Comparison of ENCODE assay signal across 8 cellular contexts in genomic region chr15:93997071-93997658, GRCh38.
DNase-seq lines count a peak whose midpoint lies in the region; ATAC-seq and TF ChIP-seq lines count a peak whose summit lies in the region.
"Had no signal": no experiment of that assay in that cellular context is flagged by ENCODE, and none has a peak within 500 bp of the region (broad histone marks: within the 10 kb centered on the region; RNA-seq: fewer than 3 reads in every experiment).

No MANE protein-coding gene starts in this region.

- H3K4me1 Mint-ChIP-seq in activated T-cell treated with anti-CD3 and anti-CD28 coated beads, Interleukin-2, amount 50 U/mL, for 24 hours (ENCODE audit: low read depth) = no peaks in the 10 kb centered on the region
- H3K4me1 Mint-ChIP-seq: naive thymus-derived CD8-positive, alpha-beta T cell had no signal

- no peak overlapping the region for H3K27ac Mint-ChIP-seq in activated T-cell treated with anti-CD3 and anti-CD28 coated beads, Interleukin-2, amount 50 U/mL, for 24 hours
- H3K27ac Mint-ChIP-seq: naive thymus-derived CD8-positive, alpha-beta T cell had no signal

- no peaks in the 10 kb centered on the region for H3K9me2 ChIP-seq in Loucy (replicated peaks; ENCODE audit: low read depth, low read length)

- H3K4me1 ChIP-seq in Loucy (ENCODE audit: insufficient read depth, low read length, poor library complexity, severe bottlenecking) (no peaks in the 10 kb centered on the region), parathyroid adenoma (no peaks in the 10 kb centered on the region)

- TF ChIP-seq CTCF in GM10266 (IDR thresholded peaks at IDR 0.05; ENCODE audit: control insufficient read depth, insufficient read depth, low read depth, missing control alignments) (peak; percentile 56), Loucy (conservative IDR thresholded peaks at IDR 0.05; ENCODE audit: low read length) (peak; percentile 80), choroid plexus epithelial cell (conservative IDR thresholded peaks at IDR 0.05; ENCODE audit: low read depth, low read length) (peak; percentile 76), parathyroid adenoma (IDR thresholded peaks at IDR 0.05) (peak; percentile 34)

- H3K36me3 Mint-ChIP-seq in activated T-cell treated with anti-CD3 and anti-CD28 coated beads, Interleukin-2, amount 50 U/mL, for 24 hours (ENCODE audit: low read depth) = no peaks in the 10 kb centered on the region
- H3K36me3 Mint-ChIP-seq: naive thymus-derived CD8-positive, alpha-beta T cell had no signal

- no peaks in the 10 kb centered on the region for H3K27me3 Mint-ChIP-seq in activated T-cell treated with anti-CD3 and anti-CD28 coated beads, Interleukin-2, amount 50 U/mL, for 24 hours

- H3K4me3 ChIP-seq in Loucy (ENCODE audit: low read length, poor library complexity, severe bottlenecking) = no peak overlapping the region
- no peak overlapping the region for H3K4me3 ChIP-seq in choroid plexus epithelial cell (ENCODE audit: low read depth, low read length)
- no peak overlapping the region for H3K4me3 ChIP-seq in parathyroid adenoma (ENCODE audit: low read depth, low read length)

- ATAC-seq in HG03135 (IDR thresholded peaks at IDR 0.05; ENCODE audit: unreplicated experiment) = no peak
- ATAC-seq: naive thymus-derived CD8-positive, alpha-beta T cell had no signal

- H2AFZ ChIP-seq in Loucy (ENCODE audit: low read length) = no peak overlapping the region
- no peak overlapping the region for H2AFZ ChIP-seq in parathyroid adenoma

- no peaks in the 10 kb centered on the region for H3K27me3 ChIP-seq in Loucy (ENCODE audit: insufficient read depth, low read length, poor library complexity, severe bottlenecking)
- no peaks in the 10 kb centered on the region for H3K27me3 ChIP-seq in parathyroid adenoma (ENCODE audit: control insufficient read depth, insufficient read depth, low read length)

- H4K20me1 ChIP-seq in Loucy (ENCODE audit: insufficient read depth, low read length, poor library complexity, severe bottlenecking) = no peaks in the 10 kb centered on the region

- no peaks in the 10 kb centered on the region for H3F3A ChIP-seq in Loucy (ENCODE audit: low read depth)

- no peak overlapping the region for H3K4me3 Mint-ChIP-seq in activated T-cell treated with anti-CD3 and anti-CD28 coated beads, Interleukin-2, amount 50 U/mL, for 24 hours
- H3K4me3 Mint-ChIP-seq: naive thymus-derived CD8-positive, alpha-beta T cell had no signal

- H3K36me3 ChIP-seq in Loucy (ENCODE audit: insufficient read depth, low read length) (no peaks in the 10 kb centered on the region), parathyroid adenoma (ENCODE audit: control insufficient read depth, insufficient read depth, low read length) (no peaks in the 10 kb centered on the region)

- no peaks in the 10 kb centered on the region for H3K79me2 ChIP-seq in Loucy (ENCODE audit: insufficient read depth, low read length)
- no peaks in the 10 kb centered on the region for H3K79me2 ChIP-seq in parathyroid adenoma

- peak; percentile 12 for DNase-seq in GM10266 (ENCODE audit: extremely low spot score)
- peak; percentile 35 for DNase-seq in choroid plexus epithelial cell (ENCODE audit: low read depth)
- DNase-seq in DMS79 (lab: John Stamatoyannopoulos, UW) = no peak
- no peak for DNase-seq in activated T-cell treated with anti-CD3 and anti-CD28 coated beads, Interleukin-2, amount 50 U/mL, for 24 hours

- H3K9me3 Mint-ChIP-seq in activated T-cell treated with anti-CD3 and anti-CD28 coated beads, Interleukin-2, amount 50 U/mL, for 24 hours = no peaks in the 10 kb centered on the region
- H3K9me3 Mint-ChIP-seq: naive thymus-derived CD8-positive, alpha-beta T cell had no signal

- no peak overlapping the region for H3K27ac ChIP-seq in parathyroid adenoma

- H3K9me3 ChIP-seq in Loucy (ENCODE audit: insufficient read depth, low read depth, low read length) (no peaks in the 10 kb centered on the region), parathyroid adenoma (ENCODE audit: control insufficient read depth, low read length) (no peaks in the 10 kb centered on the region)

- H3K9ac ChIP-seq in Loucy (ENCODE audit: low read depth, low read length, poor library complexity, severe bottlenecking) (no peak overlapping the region), parathyroid adenoma (no peak overlapping the region)

- H3K4me2 ChIP-seq in Loucy (ENCODE audit: low read depth, low read length, poor library complexity, severe bottlenecking) = no peak overlapping the region
- H3K4me2 ChIP-seq in parathyroid adenoma (ENCODE audit: low read length) = no peak overlapping the region

Comparison
In these comparisons a context has a peak if more than half of its experiments do, and no peak if none do; other contexts are left out.
1. DNase-seq: peak in GM10266 (single experiment) and choroid plexus epithelial cell (single experiment); none in DMS79 (single experiment) and activated T-cell treated with anti-CD3 and anti-CD28 coated beads, Interleukin-2, amount 50 U/mL, for 24 hours (single experiment).
2. Peak in every context shown above with its lines, with median percentiles within 50 percentile points of each other: CTCF ChIP-seq.